ENCODE assay signal across 14 cellular contexts in the genomic region with DNA sequence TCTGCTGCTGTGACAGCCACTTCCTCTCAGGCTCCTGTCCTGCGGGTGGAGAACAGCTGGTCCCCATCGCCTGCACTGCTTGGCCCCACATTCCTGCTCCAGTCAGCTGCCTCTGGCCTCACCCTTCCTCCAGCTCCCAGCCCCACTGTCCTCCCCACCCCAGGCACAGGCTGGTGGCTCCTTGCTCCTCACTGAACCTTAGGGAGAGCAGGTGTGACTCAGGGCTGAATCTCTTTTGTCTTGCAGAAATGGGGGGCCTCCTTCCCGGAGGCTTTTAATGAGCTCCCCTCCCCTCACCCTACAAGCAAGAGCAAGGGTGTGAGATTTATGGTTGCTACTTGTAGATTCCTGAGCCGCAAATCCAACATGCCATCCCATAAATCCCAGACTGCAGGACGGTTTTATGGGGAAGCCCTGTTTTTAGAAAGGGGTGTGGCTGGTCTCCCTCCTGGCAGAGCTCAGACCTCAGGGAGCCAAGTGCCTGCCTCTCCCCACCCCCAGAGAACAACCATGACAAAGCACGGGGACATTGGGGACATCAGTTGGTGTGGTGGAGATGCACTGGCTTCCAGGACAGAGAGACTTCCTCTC. TPM values are rescaled to one million over a fixed set of nuclear protein-coding genes. Genes with fewer than 3 reads are reported as not detected.
A peak's percentile ranks its signal among the peaks of the same experiment; 100 is the strongest.
DNase-seq lines count a peak whose midpoint lies in the region; ATAC-seq and TF ChIP-seq lines count a peak whose summit lies in the region.
"Had no signal": no experiment of that assay in that cellular context is flagged by ENCODE, and none has a peak within 500 bp of the region (broad histone marks: within the 10 kb centered on the region; RNA-seq: fewer than 3 reads in every experiment).

No MANE protein-coding gene starts in this region.

- peaks cover 27% of the 10 kb centered on the region for H3K4me1 ChIP-seq in NT2/D1 (ENCODE audit: insufficient read depth, insufficient read length)
- H3K4me1 ChIP-seq in left ventricle myocardium inferior: peaks cover 99% of the 10 kb centered on the region
- H3K4me1 ChIP-seq in left lung: no peaks in the 10 kb centered on the region

- H3K27ac ChIP-seq in left ventricle myocardium inferior (replicated peaks) (peak overlapping the region; percentile 94), left lung (no peak overlapping the region)
- H3K27ac ChIP-seq: BLaER1, KMS-11 had no signal

- TF ChIP-seq CTCF in left ventricle myocardium inferior (IDR thresholded peaks at IDR 0.05; ENCODE audit: borderline replicate concordance) (no peak), nephron progenitor cell (IDR thresholded peaks at IDR 0.05) (no peak), left lung (IDR thresholded peaks at IDR 0.05) (no peak)

- H3K27me3 Mint-ChIP-seq in nephron progenitor cell (ENCODE audit: low read depth, poor library complexity): peaks cover 28% of the 10 kb centered on the region

- peaks cover 74% of the 10 kb centered on the region for H3K4me1 Mint-ChIP-seq in nephron progenitor cell
- H3K4me1 Mint-ChIP-seq: activated CD4-positive, alpha-beta memory T cell treated with anti-CD3 and anti-CD28 coated beads, Interleukin-2, amount 10 ng/mL, durations not matched to agents 7 days and 5 days had no signal

- H3K36me3 ChIP-seq in NT2/D1 (ENCODE audit: insufficient read depth, insufficient read length, low read length) (peaks cover 6% of the 10 kb centered on the region), left ventricle myocardium inferior (peaks cover 13% of the 10 kb centered on the region), left lung (no peaks in the 10 kb centered on the region)

- peak overlapping the region; percentile 61 for H3K4me3 Mint-ChIP-seq in nephron progenitor cell
- H3K4me3 Mint-ChIP-seq: activated CD4-positive, alpha-beta memory T cell treated with anti-CD3 and anti-CD28 coated beads, Interleukin-2, amount 10 ng/mL, durations not matched to agents 7 days and 5 days; activated naive CD4-positive, alpha-beta T cell treated with anti-CD3 and anti-CD28 coated beads for 36 hours had no signal

- DNase-seq in C1 segment of cervical spinal cord (lab: John Stamatoyannopoulos, UW) (peak in 8 of 14 donors; percentile 64 to 90 (median 76)), NT2/D1 (ENCODE audit: low read depth, low spot score) (peak; percentile 70), left ventricle myocardium inferior (peak; percentile 49), nephron progenitor cell (peak; percentile 57), DMS114 treated with DMSO at 0.1 percent for 48 hours (lab: John Stamatoyannopoulos, UW; ENCODE audit: unreplicated experiment) (no peak), left lung (no peak)
- DNase-seq: activated CD4-positive, alpha-beta memory T cell treated with anti-CD3 and anti-CD28 coated beads, Interleukin-2, amount 10 ng/mL, durations not matched to agents 7 days and 5 days; activated naive CD4-positive, alpha-beta T cell treated with anti-CD3 and anti-CD28 coated beads for 36 hours; foreskin fibroblast; stimulated activated CD4-positive, alpha-beta T cell treated with anti-CD3 and anti-CD28 coated beads, Interleukin-12 subunit alpha, Interleukin-12 subunit beta, amount 100 ng/mL, for 4 hours had no signal

- peaks cover 3% of the 10 kb centered on the region for H3K36me3 Mint-ChIP-seq in nephron progenitor cell (ENCODE audit: low read depth)

- no peak for ATAC-seq in GM18909 (IDR thresholded peaks at IDR 0.05; ENCODE audit: poor library complexity, unreplicated experiment)
- ATAC-seq in left lung: no peak
- no peak for ATAC-seq in HG02571 (IDR thresholded peaks at IDR 0.05; ENCODE audit: unreplicated experiment)

- H3K9me3 ChIP-seq in NT2/D1 (ENCODE audit: insufficient read depth, low read length) (no peaks in the 10 kb centered on the region), left ventricle myocardium inferior (replicated peaks) (no peaks in the 10 kb centered on the region), left lung (no peaks in the 10 kb centered on the region)
- H3K9me3 ChIP-seq: BLaER1 had no signal

- H3K27me3 ChIP-seq in NT2/D1 (ENCODE audit: insufficient read depth, insufficient read length) (no peaks in the 10 kb centered on the region), left ventricle myocardium inferior (ENCODE audit: low read depth) (no peaks in the 10 kb centered on the region), left lung (no peaks in the 10 kb centered on the region)
- H3K27me3 ChIP-seq: BLaER1 had no signal

- peak overlapping the region; percentile 89 for H3K27ac Mint-ChIP-seq in nephron progenitor cell
- H3K27ac Mint-ChIP-seq: activated CD4-positive, alpha-beta memory T cell treated with anti-CD3 and anti-CD28 coated beads, Interleukin-2, amount 10 ng/mL, durations not matched to agents 7 days and 5 days; activated naive CD4-positive, alpha-beta T cell treated with anti-CD3 and anti-CD28 coated beads for 36 hours had no signal

- intact Hi-C loops in left ventricle myocardium inferior (cut with micrococcal nuclease) (no loop called here), left lung (cut with DNase I) (loop anchor here in 1 of 2 donors (5.0 to 10.0 kb wide), 2 partner anchors 32 to 65 kb away; no protein-coding TSS in a partner anchor)

- no peak overlapping the region for H3K9ac ChIP-seq in NT2/D1 (ENCODE audit: insufficient read length, low read depth)
- H3K9ac ChIP-seq: BLaER1, KMS-11 had no signal

- H3K9me3 Mint-ChIP-seq in nephron progenitor cell: no peaks in the 10 kb centered on the region
- H3K9me3 Mint-ChIP-seq: activated CD4-positive, alpha-beta memory T cell treated with anti-CD3 and anti-CD28 coated beads, Interleukin-2, amount 10 ng/mL, durations not matched to agents 7 days and 5 days; activated naive CD4-positive, alpha-beta T cell treated with anti-CD3 and anti-CD28 coated beads for 36 hours had no signal

- no peak overlapping the region for H3K4me3 ChIP-seq in NT2/D1 (ENCODE audit: insufficient read length, low read depth)
- peak overlapping the region; percentile 5 for H3K4me3 ChIP-seq in left ventricle myocardium inferior
- H3K4me3 ChIP-seq in left lung: no peak overlapping the region
- H3K4me3 ChIP-seq: BLaER1 had no signal

RNA-seq across cellular contexts. Expression of gene CDK18, which starts 15.2 kb away (rescaled TPM):
- total RNA-seq in left ventricle myocardium inferior: 179 TPM
- total RNA-seq in left lung: 10 to 100 TPM; 19.7 to 30.1 TPM

Comparison
In these comparisons a context has a peak if more than half of its experiments do, and no peak if none do; other contexts are left out.
1. DNase-seq: peak in C1 segment of cervical spinal cord (8 of 14), NT2/D1 (single experiment), left ventricle myocardium inferior (single experiment) and nephron progenitor cell (single experiment); none in DMS114 treated with DMSO at 0.1 percent for 48 hours (single experiment) and left lung (0 of 2).